ENCODE assay signal across 22 cellular contexts in genomic region chr13:64505511-64505910, GRCh38.
DNase-seq lines count a peak whose midpoint lies in the region; ATAC-seq, FAIRE-seq and TF ChIP-seq lines count a peak whose summit lies in the region.
"Had no signal": no experiment of that assay in that cellular context is flagged by ENCODE, and none has a peak within 500 bp of the region (broad histone marks: within the 10 kb centered on the region; RNA-seq: fewer than 3 reads in every experiment).

No MANE protein-coding gene starts in this region.

- peaks cover 4% of the 10 kb centered on the region for H3K36me3 Mint-ChIP-seq in natural killer cell treated with Interleukin-12 subunit alpha and Interleukin-12 subunit beta and Interleukin-15 and Interleukin-18, amount 100 ng/mL, for 72 hours

- 35 to 37% methylated on average over 2 of the region's 2 CpGs for WGBS in GM23248 (ENCODE audit: low coverage in 1 of 2, low lambda C conversion rate in 2 of 2, missing lambda C conversion rate in 2 of 2), 2 experiments

- no peak for ATAC-seq in omental fat pad (ENCODE audit: low FRiP score)
- ATAC-seq in natural killer cell treated with Interleukin-12 subunit alpha and Interleukin-12 subunit beta and Interleukin-15 and Interleukin-18, amount 100 ng/mL, for 72 hours = no peak

- no peaks in the 10 kb centered on the region for H3K4me1 Mint-ChIP-seq in natural killer cell treated with Interleukin-12 subunit alpha and Interleukin-12 subunit beta and Interleukin-15 and Interleukin-18, amount 100 ng/mL, for 72 hours (ENCODE audit: low read depth in 2 of 2)

- no peaks in the 10 kb centered on the region for H4K20me1 ChIP-seq in GM23248 (ENCODE audit: insufficient read depth)
- no peaks in the 10 kb centered on the region for H4K20me1 ChIP-seq in OCI-LY1 (ENCODE audit: insufficient read depth, low read length)

- no peak for FAIRE-seq in bronchial epithelial cell (lab: Jason Lieb, UNC)
- FAIRE-seq: G401.6, GM12891, keratinocyte had no signal

- H3K9me2 ChIP-seq in GM23248 (ENCODE audit: insufficient read depth) (no peaks in the 10 kb centered on the region), OCI-LY1 (ENCODE audit: low read depth, low read length) (no peaks in the 10 kb centered on the region)

- in situ Hi-C loops in GM23248 (cut with MboI) = no loop called here

- H3K4me1 ChIP-seq in GM23248 (ENCODE audit: insufficient read depth) (no peaks in the 10 kb centered on the region), OCI-LY1 (ENCODE audit: insufficient read depth, low read length, severe bottlenecking) (peaks cover 9% of the 10 kb centered on the region)
- H3K4me1 ChIP-seq: BE2C had no signal

- no peaks in the 10 kb centered on the region for H3K27me3 ChIP-seq in GM23248 (replicated peaks; ENCODE audit: insufficient read depth)
- no peaks in the 10 kb centered on the region for H3K27me3 ChIP-seq in OCI-LY1 (ENCODE audit: insufficient read depth, low read length)
- no peaks in the 10 kb centered on the region for H3K27me3 ChIP-seq in bronchial epithelial cell (ENCODE audit: control insufficient read depth, insufficient read depth, low read length)
- H3K27me3 ChIP-seq: BE2C, ovary had no signal

- H3K4me2 ChIP-seq in GM23248 (ENCODE audit: unreplicated experiment) (no peak overlapping the region), OCI-LY1 (ENCODE audit: low read length) (peak overlapping the region; percentile 42; the same call in 1 of the 2 replicates)

- H3K4me3 Mint-ChIP-seq in natural killer cell treated with Interleukin-12 subunit alpha and Interleukin-12 subunit beta and Interleukin-15 and Interleukin-18, amount 100 ng/mL, for 72 hours = no peak overlapping the region
- H3K4me3 Mint-ChIP-seq: stimulated activated naive CD8-positive, alpha-beta T cell treated with anti-CD3 and anti-CD28 coated beads, Interleukin-15, Interleukin-2, amounts not matched to agents 100 ng/mL and 50 ng/mL, for 24 hours had no signal

- peak; percentile 52 for DNase-seq in GM23248
- peak; percentile 75 for DNase-seq in bronchial epithelial cell (ENCODE audit: low read depth)
- peak; percentile 45 for DNase-seq in non-pigmented ciliary epithelial cell (ENCODE audit: low read depth)
- no peak for DNase-seq in NCI-H187 treated with DMSO at 0.1 percent for 48 hours (lab: John Stamatoyannopoulos, UW)
- no peak for DNase-seq in omental fat pad (ENCODE audit: low spot score)
- no peak for DNase-seq in natural killer cell treated with Interleukin-12 subunit alpha and Interleukin-12 subunit beta and Interleukin-15 and Interleukin-18, amount 100 ng/mL, for 72 hours (ENCODE audit: low spot score)
- DNase-seq: activated CD4-positive, alpha-beta T cell treated with anti-CD3 and anti-CD28 coated beads for 48 hours; amniotic stem cell; BE2C; Calu3; effector memory CD4-positive, alpha-beta T cell; hippocampal formation; NCI-H1930; NCI-H446; ovary; stimulated activated CD4-positive, alpha-beta T cell treated with anti-CD3 and anti-CD28 coated beads, Interleukin-1b, Interleukin-23, amount 100 ng/mL, for 48 hours; trophoblast cell had no signal

- H3K9me3 ChIP-seq in GM23248 (ENCODE audit: low read depth) = no peaks in the 10 kb centered on the region
- H3K9me3 ChIP-seq in OCI-LY1 (ENCODE audit: low read length) = 0 out of 2 replicates have a peak, but pooled peaks cover 3% of the 10 kb centered on the region
- H3K9me3 ChIP-seq: BE2C, ovary had no signal

- H3F3A ChIP-seq in GM23248 (ENCODE audit: insufficient read depth) = no peaks in the 10 kb centered on the region
- H3F3A ChIP-seq in OCI-LY1 (ENCODE audit: insufficient read depth, low read length) = no peaks in the 10 kb centered on the region

- no peaks in the 10 kb centered on the region for H3K27me3 Mint-ChIP-seq in natural killer cell treated with Interleukin-12 subunit alpha and Interleukin-12 subunit beta and Interleukin-15 and Interleukin-18, amount 100 ng/mL, for 72 hours
- H3K27me3 Mint-ChIP-seq: stimulated activated naive CD8-positive, alpha-beta T cell treated with anti-CD3 and anti-CD28 coated beads, Interleukin-15, Interleukin-2, amounts not matched to agents 100 ng/mL and 50 ng/mL, for 24 hours had no signal

- H3K79me2 ChIP-seq in GM23248 (ENCODE audit: insufficient read depth) = no peaks in the 10 kb centered on the region
- H3K79me2 ChIP-seq in OCI-LY1 (ENCODE audit: insufficient read depth, low read length) = no peaks in the 10 kb centered on the region

- H3K4me3 ChIP-seq in GM23248 (no peak overlapping the region), OCI-LY1 (ENCODE audit: low read depth, low read length, poor library complexity, severe bottlenecking) (peak overlapping the region; percentile 15), bronchial epithelial cell (ENCODE audit: low read depth, low read length) (no peak overlapping the region)
- H3K4me3 ChIP-seq: ovary had no signal

- no peak overlapping the region for H3K27ac Mint-ChIP-seq in natural killer cell treated with Interleukin-12 subunit alpha and Interleukin-12 subunit beta and Interleukin-15 and Interleukin-18, amount 100 ng/mL, for 72 hours
- H3K27ac Mint-ChIP-seq: stimulated activated naive CD8-positive, alpha-beta T cell treated with anti-CD3 and anti-CD28 coated beads, Interleukin-15, Interleukin-2, amounts not matched to agents 100 ng/mL and 50 ng/mL, for 24 hours had no signal

- no peaks in the 10 kb centered on the region for H3K36me3 ChIP-seq in GM23248 (ENCODE audit: low read depth)
- H3K36me3 ChIP-seq in OCI-LY1 (ENCODE audit: insufficient read depth, low read length) = no peaks in the 10 kb centered on the region
- H3K36me3 ChIP-seq in bronchial epithelial cell (ENCODE audit: control insufficient read depth, insufficient read depth, low read length) = no peaks in the 10 kb centered on the region
- H3K36me3 ChIP-seq: BE2C, ovary had no signal

- no peak for TF ChIP-seq CTCF in OCI-LY1 (IDR thresholded peaks at IDR 0.05; ENCODE audit: low read length)
- no peak for TF ChIP-seq CTCF in bronchial epithelial cell (IDR thresholded peaks at IDR 0.05; ENCODE audit: insufficient read depth, low read length, severe bottlenecking)
- TF ChIP-seq CTCF in omental fat pad (IDR thresholded peaks at IDR 0.05) = no peak

- H2AFZ ChIP-seq in GM23248 = no peak overlapping the region
- H2AFZ ChIP-seq in OCI-LY1 (ENCODE audit: low read length) = 0 out of 2 replicates have a peak overlapping the region, but pooled peaks have one; percentile 81

- H3K27ac ChIP-seq in GM23248 (no peak overlapping the region), OCI-LY1 (ENCODE audit: low read depth, low read length, poor library complexity, severe bottlenecking) (no peak overlapping the region)
- H3K27ac ChIP-seq: ovary had no signal

- peaks cover 4% of the 10 kb centered on the region for H3K9me3 Mint-ChIP-seq in natural killer cell treated with Interleukin-12 subunit alpha and Interleukin-12 subunit beta and Interleukin-15 and Interleukin-18, amount 100 ng/mL, for 72 hours

- H3K9ac ChIP-seq in GM23248 (no peak overlapping the region), OCI-LY1 (ENCODE audit: low read length) (no peak overlapping the region)

Comparison
In these comparisons a context has a peak if more than half of its experiments do, and no peak if none do; other contexts are left out.
1. DNase-seq: peak in GM23248 (single experiment), bronchial epithelial cell (single experiment) and non-pigmented ciliary epithelial cell (single experiment); none in NCI-H187 treated with DMSO at 0.1 percent for 48 hours (single experiment), omental fat pad (single experiment) and natural killer cell treated with Interleukin-12 subunit alpha and Interleukin-12 subunit beta and Interleukin-15 and Interleukin-18, amount 100 ng/mL, for 72 hours (single experiment).